ENCODE assay signal across 8 cellular contexts in genomic region chr2:231513746-231514224, GRCh38. TPM values are rescaled to one million over a fixed set of nuclear protein-coding genes. Genes with fewer than 3 reads are reported as not detected.
DNase-seq lines count a peak whose midpoint lies in the region; ATAC-seq and TF ChIP-seq lines count a peak whose summit lies in the region.

No MANE protein-coding gene starts in this region.

- WGBS in SK-N-SH (ENCODE audit: low lambda C conversion rate) = 27% methylated on average over 6 of the region's 7 CpGs
- WGBS in sigmoid colon, 2 donors = 17 to 25% methylated on average over 7 of the region's 7 CpGs

- peak overlapping the region; percentile 86 for H3K9ac ChIP-seq in SK-N-SH

- no peaks in the 10 kb centered on the region for H3K79me2 ChIP-seq in SK-N-SH (ENCODE audit: insufficient read depth)

- H2AFZ ChIP-seq in SK-N-SH (ENCODE audit: low read depth) = peak overlapping the region; percentile 97

- no peaks in the 10 kb centered on the region for H3K9me2 ChIP-seq in SK-N-SH

- peak overlapping the region; percentile 96 for H3K4me2 ChIP-seq in SK-N-SH

- TF ChIP-seq POLR2A in sigmoid colon (IDR thresholded peaks at IDR 0.05) = no peak

- no peak for TF ChIP-seq CTCF in SK-N-SH (IDR thresholded peaks at IDR 0.05)
- TF ChIP-seq CTCF in fibroblast of mammary gland (conservative IDR thresholded peaks at IDR 0.05; ENCODE audit: control insufficient read depth, insufficient read depth, low read depth, low read length) = no peak
- TF ChIP-seq CTCF in sigmoid colon (IDR thresholded peaks at IDR 0.05) = no peak

- peaks cover 14% of the 10 kb centered on the region for H3F3A ChIP-seq in SK-N-SH (replicated peaks; ENCODE audit: insufficient read depth)

- ATAC-seq in HG02885 (IDR thresholded peaks at IDR 0.05; ENCODE audit: poor library complexity, unreplicated experiment) = no peak

- TF ChIP-seq EP300 in SK-N-SH (IDR thresholded peaks at IDR 0.05; ENCODE audit: borderline replicate concordance in 1 of 2, low read depth in 1 of 2, low read length in 1 of 2) (no peak), sigmoid colon (IDR thresholded peaks at IDR 0.05) (no peak)

- intact Hi-C loops in sigmoid colon (cut with DNase I) = loop anchor here (1.0 to 2.0 kb wide), 3 partner anchors 49 to 198 kb away; partner anchors contain the start of gene NCL

- CTCF ChIA-PET in SK-N-SH (lab: Yijun Ruan, JAX) = interaction anchor here (1.0 to 1.9 kb wide), 4 partner anchors 16 to 161 kb away, joined by 3 to 6 read pairs (median 4); partner anchors contain the start of gene NMUR1

- H3K36me3 ChIP-seq in SK-N-SH (replicated peaks in 1 of 2; ENCODE audit: control insufficient read depth in 1 of 2, insufficient read depth in 2 of 2, low read length in 1 of 2) (no peaks in the 10 kb centered on the region), sigmoid colon (no peaks in the 10 kb centered on the region)

- TF ChIP-seq RAD21 in SK-N-SH (IDR thresholded peaks at IDR 0.05; ENCODE audit: low read length) = no peak

- POLR2A ChIA-PET in SK-N-SH (lab: Yijun Ruan, JAX) = interaction anchor here (0.6 to 1.0 kb wide), 2 partner anchors 50 to 264 kb away, joined by 3 to 9 read pairs; partner anchors contain the start of gene NCL

- no peaks in the 10 kb centered on the region for H4K20me1 ChIP-seq in SK-N-SH (ENCODE audit: insufficient read depth)

- DNase-seq in SK-N-SH = no peak
- no peak for DNase-seq in fibroblast of mammary gland (ENCODE audit: low read depth)
- no peak for DNase-seq in sigmoid colon
- DNase-seq in DMS153 treated with DMSO at 0.1 percent for 48 hours (lab: John Stamatoyannopoulos, UW; ENCODE audit: unreplicated experiment) = no peak
- no peak for DNase-seq in NCI-H510A (lab: John Stamatoyannopoulos, UW)
- no peak for DNase-seq in NK-92 treated with Interleukin-12 subunit alpha and Interleukin-12 subunit beta, amount 100 ng/mL, for 24 hours (lab: John Stamatoyannopoulos, UW)

- H3K27ac ChIP-seq in SK-N-SH (ENCODE audit: low read depth in 2 of 2, low read length in 1 of 2) = peak overlapping the region; percentile 58 to 86
- peak overlapping the region; percentile 82 to 89 (median 87) for H3K27ac ChIP-seq in sigmoid colon

- H3K4me3 ChIP-seq in GM08714 (ENCODE audit: low read length) = peak overlapping the region; percentile 98
- peak overlapping the region; percentile 86 to 89 for H3K4me3 ChIP-seq in SK-N-SH (ENCODE audit: low read depth in 2 of 2, low read length in 1 of 2)
- H3K4me3 ChIP-seq in fibroblast of mammary gland (ENCODE audit: control insufficient read depth, low read depth, low read length) = peak overlapping the region; percentile 80
- H3K4me3 ChIP-seq in sigmoid colon = peak overlapping the region; percentile 60 to 81 (median 73)

- no peaks in the 10 kb centered on the region for H3K9me3 ChIP-seq in SK-N-SH
- H3K9me3 ChIP-seq in sigmoid colon = no peaks in the 10 kb centered on the region

- H3K27me3 ChIP-seq in SK-N-SH (ENCODE audit: insufficient read depth) (no peaks in the 10 kb centered on the region), sigmoid colon (no peaks in the 10 kb centered on the region)

- H3K4me1 ChIP-seq in SK-N-SH (ENCODE audit: control insufficient read depth in 1 of 2, insufficient read depth in 2 of 2, low read depth in 1 of 2, low read length in 1 of 2) (peaks cover 0 to 5% of the 10 kb centered on the region in 2 experiments; a peak in 2 of 4 replicates), sigmoid colon (peaks cover 0 to 9% (median 2%) of the 10 kb centered on the region in 4 donors)

TF ChIP-seq in SK-N-SH, 30 proteins besides CTCF, POLR2A, EP300 and RAD21:
- TF ChIP-seq FOXJ3 (CRISPR knock-in tag; IDR thresholded peaks at IDR 0.05) = no peak
- TF ChIP-seq REST (IDR thresholded peaks at IDR 0.05; ENCODE audit: low read depth, low read length) = no peak
- no peak for TF ChIP-seq RFX5 (IDR thresholded peaks at IDR 0.05; ENCODE audit: low read length)
- no peak for TF ChIP-seq RCOR1 (IDR thresholded peaks at IDR 0.05; ENCODE audit: low read length)
- TF ChIP-seq TAF1 (IDR thresholded peaks at IDR 0.05; ENCODE audit: borderline replicate concordance, low read depth, low read length) = no peak
- TF ChIP-seq JUND (IDR thresholded peaks at IDR 0.05) = no peak
- no peak for TF ChIP-seq SIN3A (IDR thresholded peaks at IDR 0.05; ENCODE audit: borderline replicate concordance, low read depth, low read length)
- no peak for TF ChIP-seq EZH2phosphoT487 (IDR thresholded peaks at IDR 0.05; ENCODE audit: borderline replicate concordance, low read depth)
- TF ChIP-seq TEAD4 (IDR thresholded peaks at IDR 0.05; ENCODE audit: borderline replicate concordance, insufficient read depth) = no peak
- TF ChIP-seq NFIC (IDR thresholded peaks at IDR 0.05; ENCODE audit: borderline replicate concordance) = no peak
- TF ChIP-seq YY1 (IDR thresholded peaks at IDR 0.05; ENCODE audit: low read depth) = no peak
- TF ChIP-seq RXRA (IDR thresholded peaks at IDR 0.05; ENCODE audit: borderline replicate concordance, low read depth) = no peak
- TF ChIP-seq IRF3 (IDR thresholded peaks at IDR 0.05; ENCODE audit: low read depth, low read length) = no peak
- TF ChIP-seq GABPA (IDR thresholded peaks at IDR 0.05; ENCODE audit: low read depth) = no peak
- TF ChIP-seq TCF12 (IDR thresholded peaks at IDR 0.05) = no peak
- TF ChIP-seq GATA2 (CRISPR knock-in tag; IDR thresholded peaks at IDR 0.05) = no peak
- TF ChIP-seq POLR2AphosphoS5 (IDR thresholded peaks at IDR 0.05; ENCODE audit: low read depth, low read length) = no peak

RNA-seq across cellular contexts. Expression of gene NMUR1, which starts 16.5 kb away (rescaled TPM):
- polyA plus RNA-seq in SK-N-SH (2012; rRNA removed) (not detected in 2 replicates), sigmoid colon (under 1 TPM in 2 of 3 donors, not detected in 1; 0.23 to 0.28 TPM)
- polyA plus RNA-seq in SK-N-SH (2012; cell fraction: cytosol; rRNA removed) = 0.01 TPM in 1 of 2 replicates, not detected in the other
- not detected in 2 replicates for polyA plus RNA-seq in SK-N-SH (2012; cell fraction: nucleus; rRNA removed)
- under 1 TPM in 3 of 4 donors, not detected in 1; 0.14 to 0.36 (median 0.16) TPM for total RNA-seq in sigmoid colon

RNA-seq across cellular contexts. Expression of gene NCL, which starts 49.5 kb away (rescaled TPM):
- polyA plus RNA-seq in SK-N-SH (2012; rRNA removed) (256 and 285 TPM in 2 replicates), sigmoid colon (100 to 1,000 TPM in 2 of 3 donors, 10 to 100 TPM in 1; 82.1 to 273 (median 112) TPM)
- polyA plus RNA-seq in SK-N-SH (2012; cell fraction: cytosol; rRNA removed) = 363 and 421 TPM in 2 replicates
- polyA plus RNA-seq in SK-N-SH (2012; cell fraction: nucleus; rRNA removed) = 77.5 and 158 TPM in 2 replicates
- 100 to 1,000 TPM; 100 to 227 (median 126) TPM for total RNA-seq in sigmoid colon
